9 cellular contexts compared by ENCODE assay signal in genomic region chr2:46447649-46448048, GRCh38. TPM values are rescaled to one million over a fixed set of nuclear protein-coding genes. Genes with fewer than 3 reads are reported as not detected.
"Had no signal": no experiment of that assay in that cellular context is flagged by ENCODE, and none has a peak within 500 bp of the region (broad histone marks: within the 10 kb centered on the region; RNA-seq: fewer than 3 reads in every experiment).

No MANE protein-coding gene starts in this region.

- H3K4me3 ChIP-seq: GM23338 had no signal

- H2AFZ ChIP-seq: GM23338 had no signal

- FAIRE-seq: H1, H54 had no signal

- H3K4me2 ChIP-seq: GM23338 had no signal

- H3K27ac ChIP-seq: HL-60 had no signal

- DNase-seq: H9, HCEC 1CT, KG1 had no signal

- ATAC-seq: GM23338 had no signal

RNA-seq across cellular contexts. Expression of gene TMEM247, which starts 31.7 kb away (rescaled TPM):
- total RNA-seq: GM23338, H1, H9, HT1080 had no signal
- polyA plus RNA-seq: GM23338, H1, IgD-negative memory B cell had no signal
